In genomic region chr5:149410071-149410470, GRCh38 we compare ENCODE assay signal across 14 cellular contexts. TPM values are rescaled to one million over a fixed set of nuclear protein-coding genes. Genes with fewer than 3 reads are reported as not detected.
A peak's percentile ranks its signal among the peaks of the same experiment; 100 is the strongest.
DNase-seq lines count a peak whose midpoint lies in the region; ATAC-seq and TF ChIP-seq lines count a peak whose summit lies in the region.
"Had no signal": no experiment of that assay in that cellular context is flagged by ENCODE, and none has a peak within 500 bp of the region (broad histone marks: within the 10 kb centered on the region; RNA-seq: fewer than 3 reads in every experiment).

No MANE protein-coding gene starts in this region.

- no peak overlapping the region for H3K27ac ChIP-seq in HEK293 (ENCODE audit: extremely low read depth, low read depth, low read length)
- peak overlapping the region in 19 of 59 donors; percentile 3 to 80 (median 24) for H3K27ac ChIP-seq in dorsolateral prefrontal cortex
- H3K27ac ChIP-seq in mesendoderm (ENCODE audit: low read depth, low read length) = no peak overlapping the region
- peak overlapping the region; percentile 97 for H3K27ac ChIP-seq in subcutaneous abdominal adipose tissue (ENCODE audit: low read depth, low read length)
- no peak overlapping the region for H3K27ac ChIP-seq in H9 (ENCODE audit: insufficient read length, low read depth, low read length)

- H3K23me2 ChIP-seq in H9 (ENCODE audit: insufficient read length, low read depth, low read length, poor library complexity, severe bottlenecking) = no peaks in the 10 kb centered on the region

- no peak overlapping the region for H3K4me3 Mint-ChIP-seq in effector memory CD8-positive, alpha-beta T cell
- no peak overlapping the region for H3K4me3 Mint-ChIP-seq in H9
- H3K4me3 Mint-ChIP-seq: natural killer cell had no signal

- no peak overlapping the region for H4K5ac ChIP-seq in mesendoderm (ENCODE audit: low read length)
- no peak overlapping the region for H4K5ac ChIP-seq in H9 (ENCODE audit: insufficient read length, low read depth, low read length)

- no peak overlapping the region for H4K8ac ChIP-seq in mesendoderm (ENCODE audit: low read depth, low read length)
- H4K8ac ChIP-seq in H9 (replicated peaks; ENCODE audit: insufficient read length, low read depth, low read length) = no peak overlapping the region

- H3K36me3 ChIP-seq in HEK293 (ENCODE audit: control insufficient read depth in 2 of 2, insufficient read depth in 1 of 2, low read length in 2 of 2) (no peaks in the 10 kb centered on the region), mesendoderm (ENCODE audit: control insufficient read depth, insufficient read depth, low read length) (no peaks in the 10 kb centered on the region), subcutaneous abdominal adipose tissue (ENCODE audit: control insufficient read depth in 5 of 5, insufficient read depth in 5 of 5, low read length in 5 of 5) (peaks cover 0 to 26% (median 16%) of the 10 kb centered on the region in 5 donors)
- H3K36me3 ChIP-seq: BE2C had no signal

- no CpG with 5 or more reads among the region's 7 CpGs for WGBS in mesendoderm (ENCODE audit: extremely low coverage, insufficient coverage, low lambda C conversion rate)
- WGBS in H9 (ENCODE audit: extremely low coverage, insufficient read length, low lambda C conversion rate) = no CpG with 5 or more reads among the region's 7 CpGs

- no peak overlapping the region for H2AFZ ChIP-seq in H9 (ENCODE audit: low read length)

- H3K4ac ChIP-seq in mesendoderm (ENCODE audit: low read depth, low read length) (no peak overlapping the region), H9 (ENCODE audit: low read depth, low read length) (no peak overlapping the region)

- H3K79me2 ChIP-seq in mesendoderm (ENCODE audit: control insufficient read depth, insufficient read depth, low read length) = no peaks in the 10 kb centered on the region
- no peaks in the 10 kb centered on the region for H3K79me2 ChIP-seq in H9 (ENCODE audit: insufficient read depth, low read length)

- no peak overlapping the region for H2BK20ac ChIP-seq in H9 (ENCODE audit: low read depth, low read length, poor library complexity, severe bottlenecking)

- H3K36me3 Mint-ChIP-seq in effector memory CD8-positive, alpha-beta T cell (ENCODE audit: insufficient read depth) = no peaks in the 10 kb centered on the region
- H3K36me3 Mint-ChIP-seq in H9 (ENCODE audit: insufficient read depth in 1 of 3, low read depth in 3 of 3) = no peaks in the 10 kb centered on the region
- H3K36me3 Mint-ChIP-seq: natural killer cell had no signal

- no peaks in the 10 kb centered on the region for H3K4me1 Mint-ChIP-seq in effector memory CD8-positive, alpha-beta T cell (ENCODE audit: low read depth in 2 of 2)
- H3K4me1 Mint-ChIP-seq in H9 = peaks cover 23 to 34% of the 10 kb centered on the region in 2 experiments
- H3K4me1 Mint-ChIP-seq: natural killer cell had no signal

- POLR2A ChIA-PET in HEK293 (lab: Yijun Ruan, JAX) = no interaction called here

- H2BK120ac ChIP-seq in mesendoderm (ENCODE audit: low read depth, low read length) = no peak overlapping the region
- no peak overlapping the region for H2BK120ac ChIP-seq in H9 (ENCODE audit: low read depth, low read length, poor library complexity, severe bottlenecking)

- no peaks in the 10 kb centered on the region for H3K9me3 Mint-ChIP-seq in effector memory CD8-positive, alpha-beta T cell
- no peaks in the 10 kb centered on the region for H3K9me3 Mint-ChIP-seq in H9
- H3K9me3 Mint-ChIP-seq: natural killer cell had no signal

- no peak overlapping the region for H3K56ac ChIP-seq in mesendoderm (ENCODE audit: low read length)
- H3K56ac ChIP-seq in H9 (ENCODE audit: insufficient read length, low read depth, low read length) = no peak overlapping the region

- H2AK5ac ChIP-seq in mesendoderm (ENCODE audit: low read length) (peak overlapping the region; percentile 14), H9 (ENCODE audit: insufficient read length, low read length) (no peak overlapping the region)

- DNase-seq in dorsolateral prefrontal cortex (no peak), mesendoderm (no peak), omental fat pad (ENCODE audit: low spot score) (no peak), H9 (no peak)
- no peak for DNase-seq in effector memory CD8-positive, alpha-beta T cell
- no peak for DNase-seq in activated effector memory CD4-positive, alpha-beta T cell treated with Interleukin-2 at 50 U/mL for 16 hours
- DNase-seq: BE2C, dermis blood vessel endothelial cell, DMS79, foreskin melanocyte, natural killer cell had no signal

- H4K91ac ChIP-seq in H9 (ENCODE audit: insufficient read length, low read depth, low read length) = no peak overlapping the region

- H3K27me3 ChIP-seq in dorsolateral prefrontal cortex (peaks cover 0 to under 1% (median 0%) of the 10 kb centered on the region in 45 donors), mesendoderm (ENCODE audit: insufficient read depth, low read length, poor library complexity) (no peaks in the 10 kb centered on the region), subcutaneous abdominal adipose tissue (ENCODE audit: control insufficient read depth in 5 of 5, insufficient read depth in 4 of 5, low read length in 5 of 5) (peaks cover 0 to 3% (median 0%) of the 10 kb centered on the region in 5 donors), H9 (ENCODE audit: insufficient read depth, low read length) (no peaks in the 10 kb centered on the region)
- H3K27me3 ChIP-seq: BE2C had no signal

- H3K14ac ChIP-seq in H9 (ENCODE audit: insufficient read depth, low read length) = no peak overlapping the region

- intact Hi-C loops in dorsolateral prefrontal cortex (cut with DNase I) = no loop called here

- CTCF ChIA-PET in HEK293 (lab: Yijun Ruan, JAX) = interaction anchor here (1.2 kb wide), 1 partner anchor 24 kb away, joined by 5 read pairs; no protein-coding TSS in a partner anchor

- H3K4me2 ChIP-seq in mesendoderm (ENCODE audit: low read length) (no peak overlapping the region), H9 (ENCODE audit: insufficient read depth, insufficient read length, low read length) (no peak overlapping the region)

- H3K9ac ChIP-seq in mesendoderm (ENCODE audit: low read length) = no peak overlapping the region
- H3K9ac ChIP-seq in subcutaneous abdominal adipose tissue (ENCODE audit: low read length in 5 of 5) = peak overlapping the region in 2 of 5 donors; percentile 71 to 96
- H3K9ac ChIP-seq in H9 (ENCODE audit: extremely low read depth, insufficient read length, low read length) = no peak overlapping the region

- ATAC-seq in effector memory CD8-positive, alpha-beta T cell (replicated peaks) = no peak
- ATAC-seq in omental fat pad (ENCODE audit: low FRiP score) = no peak
- ATAC-seq: natural killer cell had no signal

- H3K27ac Mint-ChIP-seq in effector memory CD8-positive, alpha-beta T cell = no peak overlapping the region
- peak overlapping the region in 1 of 3 experiments; percentile 27; a peak in 1 of 7 replicates for H3K27ac Mint-ChIP-seq in H9
- H3K27ac Mint-ChIP-seq: natural killer cell had no signal

- H3K27me3 Mint-ChIP-seq in effector memory CD8-positive, alpha-beta T cell = peaks cover 20 to 38% of the 10 kb centered on the region in 2 donors
- no peaks in the 10 kb centered on the region for H3K27me3 Mint-ChIP-seq in H9 (ENCODE audit: low read depth)

- no peaks in the 10 kb centered on the region for H3K9me3 ChIP-seq in HEK293 (ENCODE audit: control insufficient read depth, insufficient read depth, low read depth, low read length)
- H3K9me3 ChIP-seq in subcutaneous abdominal adipose tissue (ENCODE audit: control insufficient read depth in 5 of 5, low read length in 5 of 5) = no peaks in the 10 kb centered on the region
- H3K9me3 ChIP-seq in H9 (ENCODE audit: control insufficient read depth, low read depth, low read length) = no peaks in the 10 kb centered on the region
- H3K9me3 ChIP-seq: BE2C had no signal

- H3K23ac ChIP-seq in mesendoderm (ENCODE audit: low read length) = no peak overlapping the region
- no peak overlapping the region for H3K23ac ChIP-seq in H9 (ENCODE audit: insufficient read length, low read depth, low read length)

- H2BK12ac ChIP-seq in H9 (ENCODE audit: insufficient read length, low read depth, low read length) = no peak overlapping the region

- no peak overlapping the region for H2BK15ac ChIP-seq in mesendoderm (replicated peaks; ENCODE audit: low read depth)
- no peak overlapping the region for H2BK15ac ChIP-seq in H9 (ENCODE audit: low read depth, low read length)

- no peaks in the 10 kb centered on the region for H3K4me1 ChIP-seq in HEK293 (ENCODE audit: control insufficient read depth, insufficient read depth, low read length)
- peaks cover 14% of the 10 kb centered on the region for H3K4me1 ChIP-seq in mesendoderm (ENCODE audit: control insufficient read depth, low read depth, low read length)
- peaks cover 14 to 96% (median 85%) of the 10 kb centered on the region in 5 donors for H3K4me1 ChIP-seq in subcutaneous abdominal adipose tissue (ENCODE audit: control insufficient read depth in 5 of 5, insufficient read depth in 5 of 5, low read length in 5 of 5)
- no peaks in the 10 kb centered on the region; the same call in 1 of the 2 replicates for H3K4me1 ChIP-seq in H9 (ENCODE audit: insufficient read depth, low read length)

- no peak overlapping the region for H3K4me3 ChIP-seq in HEK293 (ENCODE audit: low read depth, low read length)
- peak overlapping the region in 44 of 59 donors; percentile 2 to 60 (median 43) for H3K4me3 ChIP-seq in dorsolateral prefrontal cortex
- no peak overlapping the region for H3K4me3 ChIP-seq in mesendoderm (ENCODE audit: low read length)
- peak overlapping the region; percentile 65 to 100 (median 87) for H3K4me3 ChIP-seq in subcutaneous abdominal adipose tissue (ENCODE audit: low read depth in 1 of 5, low read length in 5 of 5)

- H2BK5ac ChIP-seq in mesendoderm (ENCODE audit: low read length) = no peak overlapping the region
- H2BK5ac ChIP-seq in H9 (ENCODE audit: insufficient read length, low read length) = no peak overlapping the region

- H3K18ac ChIP-seq in mesendoderm (ENCODE audit: low read length) = peak overlapping the region; percentile 16
- no peak overlapping the region for H3K18ac ChIP-seq in H9 (ENCODE audit: insufficient read length, low read depth, low read length)

- TF ChIP-seq CTCF in HEK293 (tag by site-specific recombination; IDR thresholded peaks at IDR 0.05) (no peak), dorsolateral prefrontal cortex (IDR thresholded peaks at IDR 0.05 in 54 of 56, conservative IDR thresholded peaks at IDR 0.05 in 2 of 56; ENCODE audit: low read depth in 1 of 56, partially characterized antibody in 56 of 56) (no peak), omental fat pad (IDR thresholded peaks at IDR 0.05) (no peak), H9 (conservative IDR thresholded peaks at IDR 0.05) (no peak)

- H3K79me1 ChIP-seq in mesendoderm (ENCODE audit: low read length) (no peaks in the 10 kb centered on the region), H9 (ENCODE audit: insufficient read depth, low read depth, low read length, poor library complexity, severe bottlenecking) (no peaks in the 10 kb centered on the region)

- no peaks in the 10 kb centered on the region for H4K20me1 ChIP-seq in H9 (ENCODE audit: control insufficient read depth, insufficient read depth, insufficient read length)

- no peak overlapping the region for H3T11ph ChIP-seq in H9 (ENCODE audit: low read length)

RNA-seq across cellular contexts. Expression of gene IL17B, which starts 31.0 kb away (rescaled TPM):
- 1 to 10 TPM in 1 of 120 experiments, under 1 TPM in 1, not detected in 118; 0.68 to 1.3 TPM for total RNA-seq in dorsolateral prefrontal cortex
- 0.10 TPM for polyA plus RNA-seq in mesendoderm (2013, experiment 1 of 2)
- polyA plus RNA-seq in mesendoderm (2013, experiment 2 of 2) = not detected
- 1 to 10 TPM in 1 of 4 donors, not detected in 3; 1.1 TPM for total RNA-seq in omental fat pad
- not detected in 2 replicates for total RNA-seq in H9 (2021)
- total RNA-seq: dermis blood vessel endothelial cell, natural killer cell, OCI-LY7 had no signal

RNA-seq across cellular contexts. Expression of gene PCYOX1L, which starts 52.2 kb away (rescaled TPM):
- total RNA-seq in dorsolateral prefrontal cortex = 10 to 100 TPM in 116 of 120 experiments, 1 to 10 TPM in 4; 7.2 to 29.4 (median 19.2) TPM
- polyA plus RNA-seq in mesendoderm (2013, experiment 1 of 2) = 1.6 TPM
- polyA plus RNA-seq in mesendoderm (2013, experiment 2 of 2) = 1.5 TPM
- 1 to 10 TPM; 2.3 to 3.9 (median 2.5) TPM for total RNA-seq in omental fat pad
- 15.3 and 16.5 TPM in 2 replicates for total RNA-seq in H9 (2021)

Comparison
In these comparisons a context has a peak if more than half of its experiments do, and no peak if none do; other contexts are left out.
1. H3K4me3 ChIP-seq: peak in dorsolateral prefrontal cortex (44 of 59) and subcutaneous abdominal adipose tissue (5 of 5); none in HEK293 (single experiment) and mesendoderm (single experiment).